Comparison of ENCODE assay signal across 19 cellular contexts in genomic region chr11:116162086-116162485, GRCh38.
"Had no signal": no experiment of that assay in that cellular context is flagged by ENCODE, and none has a peak within 500 bp of the region (broad histone marks: within the 10 kb centered on the region; RNA-seq: fewer than 3 reads in every experiment).

No MANE protein-coding gene starts in this region.

- H3K27me3 ChIP-seq: upper lobe of left lung, uterus had no signal

- H3K9me3 ChIP-seq: prostate gland, spleen, tibial artery, upper lobe of left lung, uterus had no signal

- DNase-seq: effector memory CD8-positive, alpha-beta T cell; foreskin keratinocyte; kidney; left cardiac atrium; left ventricle myocardium superior; mammary epithelial cell; naive thymus-derived CD8-positive, alpha-beta T cell; occipital lobe; spleen; stimulated activated CD4-positive, alpha-beta T cell treated with anti-CD3 and anti-CD28 coated beads, Interleukin-15, amount 100 ng/mL, for 24 hours; stimulated activated CD4-positive, alpha-beta T cell treated with anti-CD3 and anti-CD28 coated beads, Interleukin-1b, Interleukin-23, amount 100 ng/mL, for 48 hours; stimulated activated CD4-positive, alpha-beta T cell treated with anti-CD3 and anti-CD28 coated beads, Interleukin-4, amount 100 ng/mL, for 24 hours; tibial artery; uterus had no signal

- H3K36me3 ChIP-seq: prostate gland, spleen, tibial artery, upper lobe of left lung, uterus had no signal

- H3K4me3 ChIP-seq: prostate gland, spleen, tibial artery, upper lobe of left lung, uterus had no signal

- H3K27ac ChIP-seq: foreskin keratinocyte, parathyroid adenoma, prostate gland, spleen, tibial artery, upper lobe of left lung, uterus had no signal

- ATAC-seq: effector memory CD8-positive, alpha-beta T cell; left cardiac atrium; left ventricle myocardium superior; naive thymus-derived CD8-positive, alpha-beta T cell; sciatic nerve; stimulated activated memory B cell treated with anti-CD40 and anti-IgM and Interleukin-4, amounts not matched to agents 10 μg/mL and 1 μg/mL and 100 μg/mL, for 72 hours had no signal

- H3K4me1 ChIP-seq: foreskin keratinocyte, parathyroid adenoma, prostate gland, spleen, tibial artery, upper lobe of left lung, uterus had no signal
